In the genomic region with DNA sequence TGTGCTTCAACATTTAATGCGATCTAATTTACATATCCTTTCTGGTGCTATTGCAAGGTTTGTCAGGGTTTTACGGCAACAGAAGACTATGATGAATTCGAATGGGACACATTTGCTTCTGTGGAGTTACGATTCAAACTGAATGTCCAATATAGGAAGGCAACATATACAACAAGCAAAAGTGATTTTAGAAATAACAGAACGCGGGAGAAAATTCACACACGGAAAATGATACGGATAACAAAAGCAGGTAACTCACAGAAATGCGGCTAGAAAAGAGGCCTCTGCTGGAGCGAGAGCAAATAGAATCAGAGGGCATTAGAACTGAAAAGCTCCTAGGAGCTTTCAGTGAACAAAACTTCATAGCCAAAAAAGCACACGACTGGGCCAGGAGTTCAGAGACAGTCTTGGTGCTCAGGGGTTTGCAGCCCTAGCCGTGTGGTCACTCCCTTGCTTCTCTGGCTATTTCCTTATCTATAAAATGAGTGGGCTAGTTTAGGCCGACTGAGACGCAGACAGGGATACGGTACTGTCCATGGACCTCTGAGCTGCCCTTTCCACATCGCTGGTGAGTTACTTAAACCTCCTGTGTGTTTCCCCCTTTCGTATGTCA, we compare ENCODE assay signal across 8 cellular contexts. TPM values are rescaled to one million over a fixed set of nuclear protein-coding genes. Genes with fewer than 3 reads are reported as not detected.
DNase-seq lines count a peak whose midpoint lies in the region; ATAC-seq, FAIRE-seq and TF ChIP-seq lines count a peak whose summit lies in the region.

No MANE protein-coding gene starts in this region.

- TF ChIP-seq RAD21 in SK-N-SH (IDR thresholded peaks at IDR 0.05; ENCODE audit: low read length) = no peak; the same call in 1 of the 2 replicates

- peaks cover 31% of the 10 kb centered on the region for H4K20me1 ChIP-seq in SK-N-SH (ENCODE audit: insufficient read depth)

- POLR2A ChIA-PET in SK-N-SH (lab: Yijun Ruan, JAX) = interaction anchor here (0.5 to 1.5 kb wide), 3 partner anchors 15 to 386 kb away, joined by 3 to 6 read pairs (median 3); a partner anchor contains a TSS

- peak overlapping the region; percentile 89 for H3K27ac Mint-ChIP-seq in Calu3 (ENCODE audit: unreplicated experiment)
- H3K27ac Mint-ChIP-seq in nephron progenitor cell = peak overlapping the region; percentile 70

- peak overlapping the region; percentile 82 for H3K4me2 ChIP-seq in SK-N-SH

- ATAC-seq in GM19023 (IDR thresholded peaks at IDR 0.05; ENCODE audit: unreplicated experiment) = peak; percentile 34
- ATAC-seq in HG03175 (IDR thresholded peaks at IDR 0.05; ENCODE audit: unreplicated experiment) = peak; percentile 20

- intact Hi-C loops in Calu3 (cut with micrococcal nuclease; ENCODE audit: unreplicated experiment) = no loop called here

- H3K27me3 Mint-ChIP-seq in Calu3 (ENCODE audit: unreplicated experiment) = no peaks in the 10 kb centered on the region
- peaks cover 12% of the 10 kb centered on the region for H3K27me3 Mint-ChIP-seq in nephron progenitor cell (ENCODE audit: low read depth, poor library complexity)

- H3K27ac ChIP-seq in SK-N-SH (ENCODE audit: low read depth in 2 of 2, low read length in 1 of 2) = peak overlapping the region; percentile 94 to 97

- H3K36me3 ChIP-seq in SK-N-SH (replicated peaks in 1 of 2; ENCODE audit: control insufficient read depth in 1 of 2, insufficient read depth in 2 of 2, low read length in 1 of 2) = peaks cover 0 to 4% of the 10 kb centered on the region in 2 experiments

- no peaks in the 10 kb centered on the region for H3K9me2 ChIP-seq in SK-N-SH

- H3K9ac ChIP-seq in SK-N-SH = peak overlapping the region; percentile 97

- no peaks in the 10 kb centered on the region for H3K27me3 ChIP-seq in SK-N-SH (ENCODE audit: insufficient read depth)

- H3K4me1 ChIP-seq in SK-N-SH (ENCODE audit: control insufficient read depth in 1 of 2, insufficient read depth in 2 of 2, low read depth in 1 of 2, low read length in 1 of 2) = peaks cover 8 to 9% of the 10 kb centered on the region in 2 experiments; a peak in 2 of 4 replicates

- H3K4me3 Mint-ChIP-seq in Calu3 (ENCODE audit: low read depth, unreplicated experiment) (peak overlapping the region; percentile 95), nephron progenitor cell (peak overlapping the region; percentile 89)

- H3K9me3 Mint-ChIP-seq in Calu3 (ENCODE audit: low read depth, unreplicated experiment) (no peaks in the 10 kb centered on the region), nephron progenitor cell (no peaks in the 10 kb centered on the region)

- no peak for DNase-seq in Calu3
- DNase-seq in SK-N-SH = peak; percentile 70
- DNase-seq in epithelial cell of proximal tubule (ENCODE audit: low read depth) = peak; percentile 35
- no peak for DNase-seq in nephron progenitor cell
- no peak for DNase-seq in AG20443 (ENCODE audit: low spot score)
- DNase-seq in RCC 7860 (ENCODE audit: low spot score) = no peak

- peak overlapping the region; percentile 82 for H2AFZ ChIP-seq in SK-N-SH (ENCODE audit: low read depth)

- no peak for TF ChIP-seq CTCF in Calu3 (IDR thresholded peaks at IDR 0.05; ENCODE audit: unreplicated experiment)
- TF ChIP-seq CTCF in SK-N-SH (IDR thresholded peaks at IDR 0.05) = no peak
- no peak for TF ChIP-seq CTCF in epithelial cell of proximal tubule (conservative IDR thresholded peaks at IDR 0.05; ENCODE audit: low read depth, low read length)
- TF ChIP-seq CTCF in nephron progenitor cell (IDR thresholded peaks at IDR 0.05) = no peak

- peaks cover 40% of the 10 kb centered on the region for H3K79me2 ChIP-seq in SK-N-SH (ENCODE audit: insufficient read depth)

- no peak for FAIRE-seq in RCC 7860 (lab: Jason Lieb, UNC)

- H3K4me1 Mint-ChIP-seq in Calu3 (ENCODE audit: low read depth, unreplicated experiment) (peaks cover 53% of the 10 kb centered on the region), nephron progenitor cell (peaks cover 48% of the 10 kb centered on the region)

- H3K9me3 ChIP-seq in SK-N-SH = no peaks in the 10 kb centered on the region

- CTCF ChIA-PET in Calu3 (lab: Charles Lee) (interaction anchor here (0.5 to 2.4 kb wide), 6 partner anchors 35 to 322 kb away, joined by 3 to 11 read pairs (median 4); a partner anchor contains a TSS), SK-N-SH (lab: Yijun Ruan, JAX) (interaction anchor here (0.8 to 3.1 kb wide), 10 partner anchors 8 to 543 kb away, joined by 3 to 17 read pairs (median 6); a partner anchor contains a TSS)

- H3K36me3 Mint-ChIP-seq in Calu3 (ENCODE audit: insufficient read depth, unreplicated experiment) (peaks cover 31% of the 10 kb centered on the region), nephron progenitor cell (ENCODE audit: low read depth) (no peaks in the 10 kb centered on the region)

- H3K4me3 ChIP-seq in SK-N-SH (ENCODE audit: low read depth in 2 of 2, low read length in 1 of 2) (peak overlapping the region; percentile 83 to 99), epithelial cell of proximal tubule (ENCODE audit: low read depth, low read length) (peak overlapping the region; percentile 90)

- 4% methylated on average over 17 of the region's 17 CpGs for WGBS in SK-N-SH (ENCODE audit: low lambda C conversion rate)

- peaks cover 19% of the 10 kb centered on the region for H3F3A ChIP-seq in SK-N-SH (replicated peaks; ENCODE audit: insufficient read depth)

- TF ChIP-seq EP300 in SK-N-SH (IDR thresholded peaks at IDR 0.05; ENCODE audit: borderline replicate concordance in 1 of 2, low read depth in 1 of 2, low read length in 1 of 2) = no peak; a peak in 1 of 4 replicates

- TSS peak; percentile 76 for BruUV-seq in Calu3 (replicated peaks; lab: Mats Ljungman, UMichigan)

TF ChIP-seq in SK-N-SH, 30 proteins besides CTCF, POLR2A, EP300 and RAD21:
- no peak for TF ChIP-seq TEAD4 (IDR thresholded peaks at IDR 0.05; ENCODE audit: borderline replicate concordance, insufficient read depth)
- 0 out of 2 replicates have a peak, but pooled peaks have one; percentile 31 for TF ChIP-seq GATA2 (CRISPR knock-in tag; IDR thresholded peaks at IDR 0.05)
- no peak for TF ChIP-seq TCF12 (IDR thresholded peaks at IDR 0.05)
- TF ChIP-seq MXI1 (IDR thresholded peaks at IDR 0.05; ENCODE audit: low read depth, low read length) = no peak
- TF ChIP-seq GABPA (IDR thresholded peaks at IDR 0.05; ENCODE audit: low read depth) = no peak
- TF ChIP-seq, protein P1, sequence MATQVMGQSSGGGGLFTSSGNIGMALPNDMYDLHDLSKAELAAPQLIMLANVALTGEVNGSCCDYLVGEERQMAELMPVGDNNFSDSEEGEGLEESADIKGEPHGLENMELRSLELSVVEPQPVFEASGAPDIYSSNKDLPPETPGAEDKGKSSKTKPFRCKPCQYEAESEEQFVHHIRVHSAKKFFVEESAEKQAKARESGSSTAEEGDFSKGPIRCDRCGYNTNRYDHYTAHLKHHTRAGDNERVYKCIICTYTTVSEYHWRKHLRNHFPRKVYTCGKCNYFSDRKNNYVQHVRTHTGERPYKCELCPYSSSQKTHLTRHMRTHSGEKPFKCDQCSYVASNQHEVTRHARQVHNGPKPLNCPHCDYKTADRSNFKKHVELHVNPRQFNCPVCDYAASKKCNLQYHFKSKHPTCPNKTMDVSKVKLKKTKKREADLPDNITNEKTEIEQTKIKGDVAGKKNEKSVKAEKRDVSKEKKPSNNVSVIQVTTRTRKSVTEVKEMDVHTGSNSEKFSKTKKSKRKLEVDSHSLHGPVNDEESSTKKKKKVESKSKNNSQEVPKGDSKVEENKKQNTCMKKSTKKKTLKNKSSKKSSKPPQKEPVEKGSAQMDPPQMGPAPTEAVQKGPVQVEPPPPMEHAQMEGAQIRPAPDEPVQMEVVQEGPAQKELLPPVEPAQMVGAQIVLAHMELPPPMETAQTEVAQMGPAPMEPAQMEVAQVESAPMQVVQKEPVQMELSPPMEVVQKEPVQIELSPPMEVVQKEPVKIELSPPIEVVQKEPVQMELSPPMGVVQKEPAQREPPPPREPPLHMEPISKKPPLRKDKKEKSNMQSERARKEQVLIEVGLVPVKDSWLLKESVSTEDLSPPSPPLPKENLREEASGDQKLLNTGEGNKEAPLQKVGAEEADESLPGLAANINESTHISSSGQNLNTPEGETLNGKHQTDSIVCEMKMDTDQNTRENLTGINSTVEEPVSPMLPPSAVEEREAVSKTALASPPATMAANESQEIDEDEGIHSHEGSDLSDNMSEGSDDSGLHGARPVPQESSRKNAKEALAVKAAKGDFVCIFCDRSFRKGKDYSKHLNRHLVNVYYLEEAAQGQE (IDR thresholded peaks at IDR 0.05; ENCODE audit: low read depth, low read length) = no peak
- no peak for TF ChIP-seq RXRA (IDR thresholded peaks at IDR 0.05; ENCODE audit: borderline replicate concordance, low read depth)
- TF ChIP-seq EZH2phosphoT487 (IDR thresholded peaks at IDR 0.05; ENCODE audit: borderline replicate concordance, low read depth) = no peak
- TF ChIP-seq SMC3 (IDR thresholded peaks at IDR 0.05; ENCODE audit: low read depth, low read length) = 0 out of 2 replicates have a peak, but pooled peaks have one; percentile 8
- no peak for TF ChIP-seq FOXM1 (IDR thresholded peaks at IDR 0.05; ENCODE audit: low read depth)
- TF ChIP-seq, protein P2, sequence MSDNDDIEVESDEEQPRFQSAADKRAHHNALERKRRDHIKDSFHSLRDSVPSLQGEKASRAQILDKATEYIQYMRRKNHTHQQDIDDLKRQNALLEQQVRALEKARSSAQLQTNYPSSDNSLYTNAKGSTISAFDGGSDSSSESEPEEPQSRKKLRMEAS (IDR thresholded peaks at IDR 0.05; ENCODE audit: low read depth) = no peak
- TF ChIP-seq CHD2 (IDR thresholded peaks at IDR 0.05; ENCODE audit: low read length, partially characterized antibody) = peak; percentile 18
- TF ChIP-seq NFIC (IDR thresholded peaks at IDR 0.05; ENCODE audit: borderline replicate concordance) = no peak

RNA-seq across cellular contexts. Expression of a gene that starts 0.6 kb away (rescaled TPM):
- total RNA-seq in Calu3 (2022) (190 TPM in 2 replicates), epithelial cell of proximal tubule (38.4 and 63.1 TPM in 2 replicates)
- 70.3 and 108 TPM in 2 replicates for polyA plus RNA-seq in SK-N-SH (2012; rRNA removed)
- 111 and 125 TPM in 2 replicates for polyA plus RNA-seq in SK-N-SH (2012; cell fraction: cytosol; rRNA removed)
- polyA plus RNA-seq in SK-N-SH (2012; cell fraction: nucleus; rRNA removed) = 48.3 and 80.9 TPM in 2 replicates

Comparison
In these comparisons a context has a peak if more than half of its experiments do, and no peak if none do; other contexts are left out.
1. DNase-seq: peak in SK-N-SH (single experiment) and epithelial cell of proximal tubule (single experiment); none in Calu3 (single experiment), nephron progenitor cell (single experiment), AG20443 (single experiment) and RCC 7860 (single experiment).